In genomic region chr12:131493068-131493826, GRCh38 we compare ENCODE assay signal across 1 cellular context.
TF ChIP-seq lines count a peak whose summit lies in the region.

No MANE protein-coding gene starts in this region.

TF ChIP-seq in K562, 482 proteins besides CTCF, POLR2A, EP300 and RAD21 (continued from another document):
- TF ChIP-seq THRB (CRISPR knock-in tag; conservative IDR thresholded peaks at IDR 0.05) (no peak), ARID3A (IDR thresholded peaks at IDR 0.05; ENCODE audit: borderline replicate concordance, low read depth, low read length) (no peak), ZNF239 (CRISPR knock-in tag; IDR thresholded peaks at IDR 0.05) (no peak), TBP (optimal IDR thresholded peaks at IDR 0.05; ENCODE audit: low read depth, low read length) (no peak), FOS (IDR thresholded peaks at IDR 0.05; ENCODE audit: extremely low read depth, insufficient read length) (peak; percentile 51), CREBBP (IDR thresholded peaks at IDR 0.05; ENCODE audit: low read depth, low read length) (no peak), MAFK (IDR thresholded peaks at IDR 0.05; ENCODE audit: low read length) (no peak), PHF8 (IDR thresholded peaks at IDR 0.05; ENCODE audit: borderline replicate concordance, low read length) (no peak), ELF4 (CRISPR knock-in tag; IDR thresholded peaks at IDR 0.05) (no peak), ELF1 (tag; IDR thresholded peaks at IDR 0.05) (peak; percentile 48; the same call in 1 of the 2 replicates)
- TF ChIP-seq, protein P1, sequence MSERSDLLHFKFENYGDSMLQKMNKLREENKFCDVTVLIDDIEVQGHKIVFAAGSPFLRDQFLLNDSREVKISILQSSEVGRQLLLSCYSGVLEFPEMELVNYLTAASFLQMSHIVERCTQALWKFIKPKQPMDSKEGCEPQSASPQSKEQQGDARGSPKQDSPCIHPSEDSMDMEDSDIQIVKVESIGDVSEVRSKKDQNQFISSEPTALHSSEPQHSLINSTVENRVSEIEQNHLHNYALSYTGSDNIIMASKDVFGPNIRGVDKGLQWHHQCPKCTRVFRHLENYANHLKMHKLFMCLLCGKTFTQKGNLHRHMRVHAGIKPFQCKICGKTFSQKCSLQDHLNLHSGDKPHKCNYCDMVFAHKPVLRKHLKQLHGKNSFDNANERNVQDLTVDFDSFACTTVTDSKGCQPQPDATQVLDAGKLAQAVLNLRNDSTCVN (CRISPR knock-in tag; IDR thresholded peaks at IDR 0.05): no peak
- TF ChIP-seq, protein P2, sequence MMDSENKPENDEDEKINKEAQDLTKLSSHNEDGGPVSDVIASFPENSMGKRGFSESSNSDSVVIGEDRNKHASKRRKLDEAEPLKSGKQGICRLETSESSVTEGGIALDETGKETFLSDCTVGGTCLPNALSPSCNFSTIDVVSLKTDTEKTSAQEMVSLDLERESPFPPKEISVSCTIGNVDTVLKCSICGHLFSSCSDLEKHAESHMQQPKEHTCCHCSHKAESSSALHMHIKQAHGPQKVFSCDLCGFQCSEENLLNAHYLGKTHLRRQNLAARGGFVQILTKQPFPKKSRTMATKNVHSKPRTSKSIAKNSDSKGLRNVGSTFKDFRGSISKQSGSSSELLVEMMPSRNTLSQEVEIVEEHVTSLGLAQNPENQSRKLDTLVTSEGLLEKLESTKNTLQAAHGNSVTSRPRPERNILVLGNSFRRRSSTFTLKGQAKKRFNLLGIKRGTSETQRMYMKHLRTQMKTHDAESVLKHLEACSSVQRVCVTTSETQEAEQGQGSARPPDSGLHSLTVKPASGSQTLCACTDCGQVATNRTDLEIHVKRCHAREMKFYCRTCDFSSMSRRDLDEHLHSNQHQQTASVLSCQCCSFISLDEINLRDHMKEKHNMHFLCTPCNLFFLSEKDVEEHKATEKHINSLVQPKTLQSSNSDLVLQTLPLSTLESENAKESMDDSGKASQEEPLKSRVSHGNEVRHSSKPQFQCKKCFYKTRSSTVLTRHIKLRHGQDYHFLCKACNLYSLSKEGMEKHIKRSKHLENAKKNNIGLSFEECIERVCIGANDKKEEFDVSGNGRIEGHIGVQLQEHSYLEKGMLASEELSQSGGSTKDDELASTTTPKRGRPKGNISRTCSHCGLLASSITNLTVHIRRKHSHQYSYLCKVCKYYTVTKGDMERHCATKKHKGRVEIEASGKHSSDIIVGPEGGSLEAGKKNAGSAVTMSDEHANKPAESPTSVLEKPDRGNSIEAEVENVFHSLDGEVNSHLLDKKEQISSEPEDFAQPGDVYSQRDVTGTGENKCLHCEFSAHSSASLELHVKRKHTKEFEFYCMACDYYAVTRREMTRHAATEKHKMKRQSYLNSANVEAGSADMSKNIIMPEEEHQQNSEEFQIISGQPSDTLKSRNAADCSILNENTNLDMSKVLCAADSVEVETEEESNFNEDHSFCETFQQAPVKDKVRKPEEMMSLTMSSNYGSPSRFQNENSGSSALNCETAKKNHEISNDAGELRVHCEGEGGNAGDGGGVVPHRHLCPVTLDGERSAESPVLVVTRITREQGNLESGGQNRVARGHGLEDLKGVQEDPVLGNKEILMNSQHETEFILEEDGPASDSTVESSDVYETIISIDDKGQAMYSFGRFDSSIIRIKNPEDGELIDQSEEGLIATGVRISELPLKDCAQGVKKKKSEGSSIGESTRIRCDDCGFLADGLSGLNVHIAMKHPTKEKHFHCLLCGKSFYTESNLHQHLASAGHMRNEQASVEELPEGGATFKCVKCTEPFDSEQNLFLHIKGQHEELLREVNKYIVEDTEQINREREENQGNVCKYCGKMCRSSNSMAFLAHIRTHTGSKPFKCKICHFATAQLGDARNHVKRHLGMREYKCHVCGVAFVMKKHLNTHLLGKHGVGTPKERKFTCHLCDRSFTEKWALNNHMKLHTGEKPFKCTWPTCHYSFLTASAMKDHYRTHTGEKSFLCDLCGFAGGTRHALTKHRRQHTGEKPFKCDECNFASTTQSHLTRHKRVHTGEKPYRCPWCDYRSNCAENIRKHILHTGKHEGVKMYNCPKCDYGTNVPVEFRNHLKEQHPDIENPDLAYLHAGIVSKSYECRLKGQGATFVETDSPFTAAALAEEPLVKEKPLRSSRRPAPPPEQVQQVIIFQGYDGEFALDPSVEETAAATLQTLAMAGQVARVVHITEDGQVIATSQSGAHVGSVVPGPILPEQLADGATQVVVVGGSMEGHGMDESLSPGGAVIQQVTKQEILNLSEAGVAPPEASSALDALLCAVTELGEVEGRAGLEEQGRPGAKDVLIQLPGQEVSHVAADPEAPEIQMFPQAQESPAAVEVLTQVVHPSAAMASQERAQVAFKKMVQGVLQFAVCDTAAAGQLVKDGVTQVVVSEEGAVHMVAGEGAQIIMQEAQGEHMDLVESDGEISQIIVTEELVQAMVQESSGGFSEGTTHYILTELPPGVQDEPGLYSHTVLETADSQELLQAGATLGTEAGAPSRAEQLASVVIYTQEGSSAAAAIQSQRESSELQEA (IDR thresholded peaks at IDR 0.05; ENCODE audit: low read depth): no peak
